8 cellular contexts compared by ENCODE assay signal in genomic region chr6:73586416-73586974, GRCh38.
DNase-seq lines count a peak whose midpoint lies in the region; ATAC-seq and TF ChIP-seq lines count a peak whose summit lies in the region.

No MANE protein-coding gene starts in this region.

- no peaks in the 10 kb centered on the region for H3K9me3 ChIP-seq in right cardiac atrium (ENCODE audit: control insufficient read depth, low read length)

- WGBS in right cardiac atrium, result 14% methylated on average over 6 of the region's 6 CpGs

- DNase-seq in GM12865 (ENCODE audit: low read depth) (peak; percentile 9), right cardiac atrium (no peak), NCI-H1417 treated with DMSO at 0.1 percent for 48 hours (lab: John Stamatoyannopoulos, UW) (no peak), NCI-H510A treated with DMSO at 0.1 percent for 48 hours (lab: John Stamatoyannopoulos, UW) (no peak), H7 (no peak)

- no peak for TF ChIP-seq CTCF in GM12865 (IDR thresholded peaks at IDR 0.05; ENCODE audit: insufficient read depth, low read depth, low read length, missing control alignments)

- H3K4me3 ChIP-seq in GM12865 (ENCODE audit: low read depth, low read length) (peak overlapping the region; percentile 58), right cardiac atrium (ENCODE audit: low read length) (no peak overlapping the region), H7 (ENCODE audit: insufficient read depth, low read depth, low read length) (no peak overlapping the region)

- H3K36me3 ChIP-seq in H7 (replicated peaks; ENCODE audit: control insufficient read depth, insufficient read depth, low read length), result no peaks in the 10 kb centered on the region

- intact Hi-C loops in right cardiac atrium (cut with DNase I), result loop anchor here in 3 of 4 donors (10.0 kb wide), 1 partner anchor 62 kb away; the partner anchor contains the start of gene EEF1A1 (in 3 of the 3)

- H3K9me3 Mint-ChIP-seq in activated T-helper 17 cell treated with anti-CD3 and anti-CD28 coated beads, Interleukin-2, amount 50 U/mL, for 72 hours, result no peaks in the 10 kb centered on the region
- peaks cover 3% of the 10 kb centered on the region for H3K9me3 Mint-ChIP-seq in stimulated activated memory B cell treated with anti-CD40 and anti-IgM and Interleukin-4, amounts not matched to agents 10 μg/mL and 1 μg/mL and 100 μg/mL, for 72 hours

- peaks cover 18% of the 10 kb centered on the region for H3K4me1 Mint-ChIP-seq in activated T-helper 17 cell treated with anti-CD3 and anti-CD28 coated beads, Interleukin-2, amount 50 U/mL, for 72 hours
- peaks cover 26% of the 10 kb centered on the region for H3K4me1 Mint-ChIP-seq in stimulated activated memory B cell treated with anti-CD40 and anti-IgM and Interleukin-4, amounts not matched to agents 10 μg/mL and 1 μg/mL and 100 μg/mL, for 72 hours

- no peaks in the 10 kb centered on the region for H3K27me3 ChIP-seq in right cardiac atrium (ENCODE audit: control insufficient read depth, insufficient read depth)
- H3K27me3 ChIP-seq in H7 (ENCODE audit: control insufficient read depth, insufficient read depth, low read length), result no peaks in the 10 kb centered on the region

- H3K4me3 Mint-ChIP-seq in activated T-helper 17 cell treated with anti-CD3 and anti-CD28 coated beads, Interleukin-2, amount 50 U/mL, for 72 hours, result peak overlapping the region; percentile 92
- H3K4me3 Mint-ChIP-seq in stimulated activated memory B cell treated with anti-CD40 and anti-IgM and Interleukin-4, amounts not matched to agents 10 μg/mL and 1 μg/mL and 100 μg/mL, for 72 hours, result peak overlapping the region; percentile 75

- peaks cover 9% of the 10 kb centered on the region for H3K36me3 Mint-ChIP-seq in activated T-helper 17 cell treated with anti-CD3 and anti-CD28 coated beads, Interleukin-2, amount 50 U/mL, for 72 hours (ENCODE audit: low read depth)
- H3K36me3 Mint-ChIP-seq in stimulated activated memory B cell treated with anti-CD40 and anti-IgM and Interleukin-4, amounts not matched to agents 10 μg/mL and 1 μg/mL and 100 μg/mL, for 72 hours, result peaks cover 7% of the 10 kb centered on the region

- H3K27ac Mint-ChIP-seq in activated T-helper 17 cell treated with anti-CD3 and anti-CD28 coated beads, Interleukin-2, amount 50 U/mL, for 72 hours, result peak overlapping the region; percentile 98
- peak overlapping the region; percentile 98 for H3K27ac Mint-ChIP-seq in stimulated activated memory B cell treated with anti-CD40 and anti-IgM and Interleukin-4, amounts not matched to agents 10 μg/mL and 1 μg/mL and 100 μg/mL, for 72 hours

- H3K27ac ChIP-seq in right cardiac atrium (ENCODE audit: low read length), result no peak overlapping the region

- ATAC-seq in HG03045 (IDR thresholded peaks at IDR 0.05; ENCODE audit: unreplicated experiment) (peak; percentile 8), right cardiac atrium (peak; percentile 19 to 61)
- no peak for ATAC-seq in activated T-helper 17 cell treated with anti-CD3 and anti-CD28 coated beads, Interleukin-2, amount 50 U/mL, for 72 hours (replicated peaks)
- no peak for ATAC-seq in stimulated activated memory B cell treated with anti-CD40 and anti-IgM and Interleukin-4, amounts not matched to agents 10 μg/mL and 1 μg/mL and 100 μg/mL, for 72 hours

- no peaks in the 10 kb centered on the region for H3K4me1 ChIP-seq in right cardiac atrium (ENCODE audit: control insufficient read depth, insufficient read depth, low read length)

- H3K27me3 Mint-ChIP-seq in activated T-helper 17 cell treated with anti-CD3 and anti-CD28 coated beads, Interleukin-2, amount 50 U/mL, for 72 hours, result no peaks in the 10 kb centered on the region
- H3K27me3 Mint-ChIP-seq in stimulated activated memory B cell treated with anti-CD40 and anti-IgM and Interleukin-4, amounts not matched to agents 10 μg/mL and 1 μg/mL and 100 μg/mL, for 72 hours, result no peaks in the 10 kb centered on the region

Comparison
In these comparisons a context has a peak if more than half of its experiments do, and no peak if none do; other contexts are left out.
1. ATAC-seq: peak in HG03045 (single experiment) and right cardiac atrium (2 of 2); none in activated T-helper 17 cell treated with anti-CD3 and anti-CD28 coated beads, Interleukin-2, amount 50 U/mL, for 72 hours (single experiment) and stimulated activated memory B cell treated with anti-CD40 and anti-IgM and Interleukin-4, amounts not matched to agents 10 μg/mL and 1 μg/mL and 100 μg/mL, for 72 hours (single experiment).